ENCODE assay signal across 8 cellular contexts in the genomic region with DNA sequence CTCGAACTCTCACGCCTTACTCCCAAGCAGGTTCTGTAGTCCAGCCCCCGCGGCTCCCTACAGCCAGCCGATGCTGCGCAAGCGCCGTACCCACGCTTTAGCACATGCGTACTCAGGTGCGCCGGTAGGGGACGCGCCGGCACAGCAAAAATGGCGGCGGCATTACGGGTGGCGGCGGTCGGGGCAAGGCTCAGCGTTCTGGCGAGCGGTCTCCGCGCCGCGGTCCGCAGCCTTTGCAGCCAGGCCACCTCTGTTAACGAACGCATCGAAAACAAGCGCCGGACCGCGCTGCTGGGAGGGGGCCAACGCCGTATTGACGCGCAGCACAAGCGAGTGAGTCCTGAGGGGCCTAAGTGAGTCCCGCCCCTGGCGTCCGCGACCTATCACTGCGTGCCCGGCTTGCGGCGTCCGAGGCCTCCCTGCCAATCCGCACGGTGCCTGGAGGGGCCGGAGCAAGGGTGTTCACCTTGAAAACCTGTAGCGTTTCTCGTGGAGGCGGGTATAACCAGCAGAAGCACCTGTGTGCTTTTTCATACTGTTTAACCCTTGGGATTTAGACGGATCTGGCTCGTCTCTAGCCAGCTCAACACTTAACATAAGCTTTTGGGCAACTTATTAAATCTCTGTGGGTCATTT. TPM values are rescaled to one million over a fixed set of nuclear protein-coding genes. Genes with fewer than 3 reads are reported as not detected.
A peak's percentile ranks its signal among the peaks of the same experiment; 100 is the strongest.
DNase-seq lines count a peak whose midpoint lies in the region; ATAC-seq and TF ChIP-seq lines count a peak whose summit lies in the region.

Gene PCCB, plus strand, starts transcription at position 115 of the 636 bp plus-strand sequence. Its CDS starts 36 bp downstream, at position 151.

- H3K27ac ChIP-seq in OCI-LY3 (ENCODE audit: low read length): peak within 1 kb of the TSS; percentile 81

- H2AFZ ChIP-seq in OCI-LY3 (ENCODE audit: low read depth, low read length): peak within 1 kb of the TSS; percentile 94

- H3K4me1 ChIP-seq in OCI-LY3 (ENCODE audit: low read length) (peaks cover 16% of the 10 kb centered on the region), mononuclear cell (ENCODE audit: insufficient read depth, low read length) (peaks cover 20% of the 10 kb centered on the region)

- H4K20me1 ChIP-seq in OCI-LY3 (ENCODE audit: insufficient read depth, low read length): no peaks in the 10 kb centered on the region

- no peaks in the 10 kb centered on the region for H3K36me3 ChIP-seq in OCI-LY3 (replicated peaks; ENCODE audit: low read depth, low read length)

- DNase-seq in DMS114 treated with DMSO at 0.1 percent for 48 hours (lab: John Stamatoyannopoulos, UW; ENCODE audit: unreplicated experiment) (peak; percentile 84), HuH-7.5 (ENCODE audit: low spot score) (peak; percentile 92), activated T-cell treated with anti-CD3 and anti-CD28 coated beads for 1 hour (ENCODE audit: low read depth) (peak; percentile 86), epidermal melanocyte (ENCODE audit: insufficient read length, low spot score) (peak; percentile 94)
- DNase-seq in stimulated activated CD8-positive, alpha-beta memory T cell treated with anti-CD3 and anti-CD28 coated beads, Interleukin-4, amount 100 ng/mL, for 1 hour (ENCODE audit: low read depth in 2 of 2, low spot score in 1 of 2): peak; percentile 76 to 83

- peaks cover 36% of the 10 kb centered on the region for H3K79me2 ChIP-seq in OCI-LY3 (ENCODE audit: low read length)

- H3K9ac ChIP-seq in OCI-LY3 (ENCODE audit: low read length): peak within 1 kb of the TSS; percentile 77

- H3K9me3 ChIP-seq in OCI-LY3 (ENCODE audit: insufficient read depth, low read length) (no peaks in the 10 kb centered on the region), mononuclear cell (ENCODE audit: low read depth, low read length) (no peaks in the 10 kb centered on the region)

- ATAC-seq in GM21526 (IDR thresholded peaks at IDR 0.05; ENCODE audit: low FRiP score, unreplicated experiment): peak; percentile 98

- TF ChIP-seq CTCF in OCI-LY3 (IDR thresholded peaks at IDR 0.05; ENCODE audit: low read depth, low read length): peak; percentile 53

- H3K27me3 ChIP-seq in OCI-LY3 (ENCODE audit: low read depth, low read length) (no peaks in the 10 kb centered on the region), mononuclear cell (ENCODE audit: insufficient read depth, low read length) (no peaks in the 10 kb centered on the region)

- H3K4me3 ChIP-seq in OCI-LY3 (ENCODE audit: low read length) (peak within 1 kb of the TSS; percentile 94), mononuclear cell (ENCODE audit: low read length) (peak within 1 kb of the TSS; percentile 68)

- peak within 1 kb of the TSS; percentile 98 for H3K4me2 ChIP-seq in OCI-LY3 (ENCODE audit: low read length)

RNA-seq across cellular contexts. Expression of gene PCCB, which starts in this region (rescaled TPM):
- 14.9 TPM for total RNA-seq in mononuclear cell

Comparison
In these comparisons a context has a peak if more than half of its experiments do, and no peak if none do; other contexts are left out.
1. Peak in every context shown above with its lines: DNase-seq, ATAC-seq, H3K4me3 ChIP-seq and H3K27ac ChIP-seq.